In the genomic region with DNA sequence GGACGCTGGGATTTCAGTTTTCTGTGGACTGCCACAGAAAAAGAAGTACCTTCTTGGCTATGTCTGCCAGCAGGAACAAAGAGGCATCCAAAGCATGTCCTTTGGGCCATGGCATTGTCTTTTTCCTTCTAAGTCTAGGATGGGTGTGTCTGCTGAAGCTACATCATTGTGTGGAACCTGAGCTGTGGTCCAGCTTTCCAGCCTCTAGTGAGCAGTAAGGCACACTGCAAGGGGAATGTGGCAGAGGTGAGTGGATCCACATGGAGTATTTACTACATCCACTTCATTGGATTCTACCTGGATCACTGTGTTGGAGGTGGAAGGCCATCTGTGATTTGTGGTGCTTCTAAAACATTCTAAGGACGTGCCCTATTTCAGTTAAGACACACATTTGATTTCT, we compare ENCODE assay signal across 17 cellular contexts. TPM values are rescaled to one million over a fixed set of nuclear protein-coding genes. Genes with fewer than 3 reads are reported as not detected.
DNase-seq lines count a peak whose midpoint lies in the region; ATAC-seq and TF ChIP-seq lines count a peak whose summit lies in the region.
"Had no signal": no experiment of that assay in that cellular context is flagged by ENCODE, and none has a peak within 500 bp of the region (broad histone marks: within the 10 kb centered on the region; RNA-seq: fewer than 3 reads in every experiment).

No MANE protein-coding gene starts in this region.

- POLR2A ChIA-PET in activated CD4-positive, alpha-beta T cell treated with anti-CD3 and anti-CD28 coated beads for 36 hours (lab: Charles Lee): no interaction called here
- POLR2A ChIA-PET in WTC11 (lab: Charles Lee): no interaction called here
- POLR2A ChIA-PET in activated CD8-positive, alpha-beta T cell treated with anti-CD3 and anti-CD28 coated beads for 36 hours (lab: Charles Lee): interaction anchor here (0.6 kb wide), 1 partner anchor 39 kb away, joined by 3 read pairs; no protein-coding TSS in a partner anchor

- H3K4me1 Mint-ChIP-seq in activated CD4-positive, alpha-beta T cell treated with anti-CD3 and anti-CD28 coated beads, Interleukin-2, amount 10 ng/mL, durations not matched to agents 24 days and 14 days: peaks cover 9% of the 10 kb centered on the region
- peaks cover 10% of the 10 kb centered on the region for H3K4me1 Mint-ChIP-seq in activated CD4-positive, alpha-beta T cell treated with anti-CD3 and anti-CD28 coated beads for 36 hours
- no peaks in the 10 kb centered on the region; the same call in 1 of the 2 replicates for H3K4me1 Mint-ChIP-seq in WTC11
- H3K4me1 Mint-ChIP-seq in activated CD8-positive, alpha-beta T cell treated with anti-CD3 and anti-CD28 coated beads for 36 hours (ENCODE audit: low read depth): peaks cover 5% of the 10 kb centered on the region
- H3K4me1 Mint-ChIP-seq: B cell, GM23338 had no signal

- 90% methylated on average over 2 of the region's 2 CpGs for WGBS in esophagus muscularis mucosa

- no peak overlapping the region for H3K27ac Mint-ChIP-seq in activated CD4-positive, alpha-beta T cell treated with anti-CD3 and anti-CD28 coated beads, Interleukin-2, amount 10 ng/mL, durations not matched to agents 24 days and 14 days
- no peak overlapping the region for H3K27ac Mint-ChIP-seq in activated CD4-positive, alpha-beta T cell treated with anti-CD3 and anti-CD28 coated beads for 36 hours
- H3K27ac Mint-ChIP-seq in WTC11: no peak overlapping the region
- no peak overlapping the region for H3K27ac Mint-ChIP-seq in activated CD8-positive, alpha-beta T cell treated with anti-CD3 and anti-CD28 coated beads for 36 hours
- H3K27ac Mint-ChIP-seq: B cell; CD8-positive, alpha-beta T cell; GM23338 had no signal

- no peak for ATAC-seq in activated CD4-positive, alpha-beta T cell treated with anti-CD3 and anti-CD28 coated beads for 36 hours
- ATAC-seq in WTC11: 0 out of 2 replicates have a peak, but pooled peaks have one; percentile 24
- no peak for ATAC-seq in GM21619 (IDR thresholded peaks at IDR 0.05; ENCODE audit: unreplicated experiment)
- ATAC-seq in activated CD8-positive, alpha-beta T cell treated with anti-CD3 and anti-CD28 coated beads for 36 hours: no peak
- ATAC-seq: CD8-positive, alpha-beta T cell; GM23338 had no signal

- peaks cover 7% of the 10 kb centered on the region for H3K36me3 Mint-ChIP-seq in activated CD4-positive, alpha-beta T cell treated with anti-CD3 and anti-CD28 coated beads, Interleukin-2, amount 10 ng/mL, durations not matched to agents 24 days and 14 days (ENCODE audit: low read depth)
- H3K36me3 Mint-ChIP-seq in activated CD4-positive, alpha-beta T cell treated with anti-CD3 and anti-CD28 coated beads for 36 hours (ENCODE audit: low read depth): no peaks in the 10 kb centered on the region
- peaks cover 11% of the 10 kb centered on the region for H3K36me3 Mint-ChIP-seq in WTC11
- no peaks in the 10 kb centered on the region for H3K36me3 Mint-ChIP-seq in activated CD8-positive, alpha-beta T cell treated with anti-CD3 and anti-CD28 coated beads for 36 hours (ENCODE audit: low read depth)
- H3K36me3 Mint-ChIP-seq: CD8-positive, alpha-beta T cell had no signal

- H3K9me3 ChIP-seq in esophagus muscularis mucosa: no peaks in the 10 kb centered on the region
- H3K9me3 ChIP-seq: Caco-2, HAP-1 had no signal

- H3K4me1 ChIP-seq in esophagus muscularis mucosa: no peaks in the 10 kb centered on the region
- H3K4me1 ChIP-seq: BLaER1, Caco-2 had no signal

- no peaks in the 10 kb centered on the region for H3K9me3 Mint-ChIP-seq in activated CD4-positive, alpha-beta T cell treated with anti-CD3 and anti-CD28 coated beads, Interleukin-2, amount 10 ng/mL, durations not matched to agents 24 days and 14 days
- H3K9me3 Mint-ChIP-seq in activated CD4-positive, alpha-beta T cell treated with anti-CD3 and anti-CD28 coated beads for 36 hours (ENCODE audit: low read depth): no peaks in the 10 kb centered on the region
- peaks cover 14% of the 10 kb centered on the region for H3K9me3 Mint-ChIP-seq in WTC11
- H3K9me3 Mint-ChIP-seq in activated CD8-positive, alpha-beta T cell treated with anti-CD3 and anti-CD28 coated beads for 36 hours: no peaks in the 10 kb centered on the region
- H3K9me3 Mint-ChIP-seq: CD4-positive, CD25-positive, alpha-beta regulatory T cell; CD8-positive, alpha-beta T cell; GM23338 had no signal

- no peak for TF ChIP-seq EP300 in esophagus muscularis mucosa (IDR thresholded peaks at IDR 0.05)

- no peaks in the 10 kb centered on the region for H3K27me3 Mint-ChIP-seq in activated CD4-positive, alpha-beta T cell treated with anti-CD3 and anti-CD28 coated beads, Interleukin-2, amount 10 ng/mL, durations not matched to agents 24 days and 14 days
- H3K27me3 Mint-ChIP-seq in activated CD4-positive, alpha-beta T cell treated with anti-CD3 and anti-CD28 coated beads for 36 hours: no peaks in the 10 kb centered on the region
- no peaks in the 10 kb centered on the region; the same call in 1 of the 2 replicates for H3K27me3 Mint-ChIP-seq in WTC11 (ENCODE audit: low read depth)
- H3K27me3 Mint-ChIP-seq in activated CD8-positive, alpha-beta T cell treated with anti-CD3 and anti-CD28 coated beads for 36 hours: peaks cover 1% of the 10 kb centered on the region

- H3K4me3 Mint-ChIP-seq in activated CD4-positive, alpha-beta T cell treated with anti-CD3 and anti-CD28 coated beads, Interleukin-2, amount 10 ng/mL, durations not matched to agents 24 days and 14 days: no peak overlapping the region
- no peak overlapping the region for H3K4me3 Mint-ChIP-seq in activated CD4-positive, alpha-beta T cell treated with anti-CD3 and anti-CD28 coated beads for 36 hours
- no peak overlapping the region for H3K4me3 Mint-ChIP-seq in WTC11
- no peak overlapping the region for H3K4me3 Mint-ChIP-seq in activated CD8-positive, alpha-beta T cell treated with anti-CD3 and anti-CD28 coated beads for 36 hours
- H3K4me3 Mint-ChIP-seq: B cell; CD4-positive, CD25-positive, alpha-beta regulatory T cell; CD8-positive, alpha-beta T cell; GM23338 had no signal

- DNase-seq in activated CD4-positive, alpha-beta T cell treated with anti-CD3 and anti-CD28 coated beads, Interleukin-2, amount 10 ng/mL, durations not matched to agents 24 days and 14 days: peak; percentile 24
- no peak for DNase-seq in activated CD4-positive, alpha-beta T cell treated with anti-CD3 and anti-CD28 coated beads for 36 hours
- no peak for DNase-seq in WTC11 (ENCODE audit: low spot score)
- peak; percentile 53 for DNase-seq in esophagus muscularis mucosa (ENCODE audit: extremely low spot score)
- DNase-seq in activated CD8-positive, alpha-beta T cell treated with anti-CD3 and anti-CD28 coated beads for 36 hours: no peak
- DNase-seq: Caco-2; CD4-positive, CD25-positive, alpha-beta regulatory T cell; CD8-positive, alpha-beta T cell; DMS153; DND-41 had no signal

- TF ChIP-seq POLR2A in esophagus muscularis mucosa (IDR thresholded peaks at IDR 0.05; ENCODE audit: low read depth): no peak

- CTCF ChIA-PET in activated CD4-positive, alpha-beta T cell treated with anti-CD3 and anti-CD28 coated beads for 36 hours (lab: Charles Lee): interaction anchor here (0.7 to 1.8 kb wide), 3 partner anchors 9 to 437 kb away, joined by 3 to 5 read pairs (median 5); no protein-coding TSS in a partner anchor
- CTCF ChIA-PET in WTC11 (lab: Charles Lee): interaction anchor here (0.9 kb wide), 1 partner anchor 22 kb away, joined by 3 read pairs; no protein-coding TSS in a partner anchor
- CTCF ChIA-PET in activated CD8-positive, alpha-beta T cell treated with anti-CD3 and anti-CD28 coated beads for 36 hours (lab: Charles Lee): interaction anchor here (0.8 kb wide), 1 partner anchor 22 kb away, joined by 6 read pairs; no protein-coding TSS in a partner anchor

- no peak overlapping the region for H3K27ac ChIP-seq in esophagus muscularis mucosa (replicated peaks in 1 of 4)
- H3K27ac ChIP-seq: 22Rv1, BLaER1, C4-2B had no signal

- intact Hi-C loops in activated CD4-positive, alpha-beta T cell treated with anti-CD3 and anti-CD28 coated beads, Interleukin-2, amount 10 ng/mL, durations not matched to agents 24 days and 14 days (cut with micrococcal nuclease): no loop called here
- intact Hi-C loops in activated CD4-positive, alpha-beta T cell treated with anti-CD3 and anti-CD28 coated beads for 36 hours (cut with DNase I, micrococcal nuclease): no loop called here
- intact Hi-C loops in esophagus muscularis mucosa (cut with DNase I): no loop called here
- intact Hi-C loops in activated CD8-positive, alpha-beta T cell treated with anti-CD3 and anti-CD28 coated beads for 36 hours (cut with micrococcal nuclease): no loop called here

- no peaks in the 10 kb centered on the region for H3K36me3 ChIP-seq in esophagus muscularis mucosa
- H3K36me3 ChIP-seq: HAP-1 had no signal

- TF ChIP-seq CTCF in WTC11 (IDR thresholded peaks at IDR 0.05) (no peak), esophagus muscularis mucosa (IDR thresholded peaks at IDR 0.05) (no peak)
- no peak for TF ChIP-seq CTCF in activated CD8-positive, alpha-beta T cell treated with anti-CD3 and anti-CD28 coated beads for 36 hours (IDR thresholded peaks at IDR 0.05)

- H3K27me3 ChIP-seq in esophagus muscularis mucosa: no peaks in the 10 kb centered on the region
- H3K27me3 ChIP-seq: BLaER1 had no signal

- no peak overlapping the region for H3K4me3 ChIP-seq in esophagus muscularis mucosa
- H3K4me3 ChIP-seq: BLaER1, GM23338, HAP-1 had no signal

TF ChIP-seq in WTC11, 78 proteins besides CTCF, POLR2A, EP300 and RAD21 (continues in another document):
- TF ChIP-seq CBFB (CRISPR knock-in tag; IDR thresholded peaks at IDR 0.05; ENCODE audit: low read depth) (no peak), SMAD3 (CRISPR knock-in tag; IDR thresholded peaks at IDR 0.05; ENCODE audit: borderline replicate concordance) (no peak), RORB (CRISPR knock-in tag; IDR thresholded peaks at IDR 0.05) (no peak), KAT7 (CRISPR knock-in tag; IDR thresholded peaks at IDR 0.05; ENCODE audit: borderline replicate concordance) (no peak), ZNF317 (CRISPR knock-in tag; IDR thresholded peaks at IDR 0.05; ENCODE audit: borderline replicate concordance, low read depth) (no peak)
- TF ChIP-seq, protein P1, sequence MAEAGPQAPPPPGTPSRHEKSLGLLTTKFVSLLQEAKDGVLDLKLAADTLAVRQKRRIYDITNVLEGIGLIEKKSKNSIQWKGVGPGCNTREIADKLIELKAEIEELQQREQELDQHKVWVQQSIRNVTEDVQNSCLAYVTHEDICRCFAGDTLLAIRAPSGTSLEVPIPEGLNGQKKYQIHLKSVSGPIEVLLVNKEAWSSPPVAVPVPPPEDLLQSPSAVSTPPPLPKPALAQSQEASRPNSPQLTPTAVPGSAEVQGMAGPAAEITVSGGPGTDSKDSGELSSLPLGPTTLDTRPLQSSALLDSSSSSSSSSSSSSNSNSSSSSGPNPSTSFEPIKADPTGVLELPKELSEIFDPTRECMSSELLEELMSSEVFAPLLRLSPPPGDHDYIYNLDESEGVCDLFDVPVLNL (CRISPR knock-in tag; IDR thresholded peaks at IDR 0.05; ENCODE audit: borderline replicate concordance, low read depth): no peak

RNA-seq across cellular contexts. Expression of gene CMTM8, which starts 23.7 kb away (rescaled TPM):
- 4.8 and 5.5 TPM in 2 replicates for total RNA-seq in activated CD4-positive, alpha-beta T cell treated with anti-CD3 and anti-CD28 coated beads, Interleukin-2, amount 10 ng/mL, durations not matched to agents 24 days and 14 days
- total RNA-seq in activated CD4-positive, alpha-beta T cell treated with anti-CD3 and anti-CD28 coated beads for 36 hours: 1 to 10 TPM; 8.1 to 9.3 TPM
- total RNA-seq in WTC11 (2021) (9.0 to 11.2 TPM (median 9.1 TPM) in 3 replicates), esophagus muscularis mucosa (1 to 10 TPM; 1.7 to 4.2 (median 3.8) TPM)
- total RNA-seq in activated CD8-positive, alpha-beta T cell treated with anti-CD3 and anti-CD28 coated beads for 36 hours: 1 to 10 TPM; 6.4 to 6.9 TPM

Comparison
In these comparisons a context has a peak if more than half of its experiments do, and no peak if none do; other contexts are left out.
1. DNase-seq: peak in activated CD4-positive, alpha-beta T cell treated with anti-CD3 and anti-CD28 coated beads, Interleukin-2, amount 10 ng/mL, durations not matched to agents 24 days and 14 days (single experiment) and esophagus muscularis mucosa (single experiment); none in activated CD4-positive, alpha-beta T cell treated with anti-CD3 and anti-CD28 coated beads for 36 hours (single experiment), WTC11 (single experiment) and activated CD8-positive, alpha-beta T cell treated with anti-CD3 and anti-CD28 coated beads for 36 hours (single experiment).